ENCODE assay signal across 8 cellular contexts in genomic region chrX:71283409-71284143, GRCh38. TPM values are rescaled to one million over a fixed set of nuclear protein-coding genes. Genes with fewer than 3 reads are reported as not detected.
DNase-seq lines count a peak whose midpoint lies in the region; ATAC-seq and TF ChIP-seq lines count a peak whose summit lies in the region.

NONO (plus strand) TSS chrX:71283635; CDS start chrX:71290638, 7,003 bp downstream.

- TF ChIP-seq CTCF in left lung (IDR thresholded peaks at IDR 0.05): no peak

- peak; percentile 89 for ATAC-seq in GM19372 (IDR thresholded peaks at IDR 0.05; ENCODE audit: low read depth, unreplicated experiment)
- peak; percentile 72 for ATAC-seq in HG03558 (IDR thresholded peaks at IDR 0.05; ENCODE audit: extremely low read depth, unreplicated experiment)
- peak; percentile 91 for ATAC-seq in left lung

- no peaks in the 10 kb centered on the region for H3K27me3 ChIP-seq in left lung

- intact Hi-C loops in left lung (cut with DNase I): no loop called here

- DNase-seq in C1 segment of cervical spinal cord (lab: John Stamatoyannopoulos, UW): peak; percentile 14 to 89 (median 82)
- DNase-seq in NCI-H774 (lab: John Stamatoyannopoulos, UW): peak; percentile 96
- DNase-seq in activated CD4-positive, alpha-beta T cell treated with anti-CD3 and anti-CD28 coated beads, Interleukin-2, amount 50 U/mL, for 4 hours: peak; percentile 64 to 72
- peak; percentile 98 for DNase-seq in dermis blood vessel endothelial cell
- peak; percentile 88 to 90 for DNase-seq in left lung
- DNase-seq in stimulated activated CD4-positive, alpha-beta T cell treated with anti-CD3 and anti-CD28 coated beads, Interleukin-2, amount 100 ng/mL, for 48 hours: peak; percentile 70 to 75

- H3K9me3 ChIP-seq in left lung: no peaks in the 10 kb centered on the region

- no peaks in the 10 kb centered on the region for H3K36me3 ChIP-seq in left lung

- H3K27ac ChIP-seq in left lung: peak within 1 kb of the TSS; percentile 92 to 93

- H3K4me3 ChIP-seq in left lung: peak within 1 kb of the TSS; percentile 39 to 64

- peaks cover 0 to 25% of the 10 kb centered on the region in 2 donors for H3K4me1 ChIP-seq in left lung

RNA-seq across cellular contexts. Expression of gene NONO, which starts in this region (rescaled TPM):
- total RNA-seq in dermis blood vessel endothelial cell (445 and 525 TPM in 2 replicates), left lung (100 to 1,000 TPM; 241 to 245 TPM)

Comparison
In these comparisons a context has a peak if more than half of its experiments do, and no peak if none do; other contexts are left out.
1. Peak in every context shown above with its lines: DNase-seq, ATAC-seq, H3K4me3 ChIP-seq and H3K27ac ChIP-seq.